Comparison of ENCODE assay signal across 8 cellular contexts in the genomic region with DNA sequence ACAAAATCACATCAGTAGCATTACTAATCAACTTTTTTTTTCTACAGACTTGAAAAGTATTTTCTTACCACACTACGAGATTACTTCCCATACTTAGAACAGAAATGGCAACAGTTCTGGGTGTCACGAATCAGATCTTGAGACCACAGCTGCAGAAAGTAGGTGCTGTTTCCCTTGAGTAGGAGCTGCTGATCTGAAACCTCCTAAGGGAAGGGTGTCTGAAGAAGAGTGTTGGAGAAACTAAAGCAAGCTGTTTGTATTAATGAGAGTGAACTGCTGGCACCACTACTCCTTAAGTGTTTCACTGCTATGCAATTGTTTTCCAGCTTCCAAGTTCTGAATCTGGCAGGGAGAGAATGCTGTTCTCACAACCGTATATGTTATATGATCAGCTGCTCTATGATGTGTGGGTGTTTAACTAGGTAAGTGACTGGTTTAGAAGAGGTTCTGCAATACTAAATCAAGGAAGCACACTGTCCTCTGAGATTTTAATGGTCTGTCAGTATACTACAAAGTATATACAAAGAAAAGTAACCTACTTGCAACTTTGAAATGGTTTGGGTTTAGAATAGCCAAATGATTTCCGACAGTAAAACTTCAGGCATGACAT. TPM values are rescaled to one million over a fixed set of nuclear protein-coding genes. Genes with fewer than 3 reads are reported as not detected.
DNase-seq lines count a peak whose midpoint lies in the region; ATAC-seq and TF ChIP-seq lines count a peak whose summit lies in the region.

No MANE protein-coding gene starts in this region.

- H3T11ph ChIP-seq in H9 (ENCODE audit: low read length) = no peak overlapping the region

- H4K20me1 ChIP-seq in H9 (ENCODE audit: control insufficient read depth, insufficient read depth, insufficient read length) = no peaks in the 10 kb centered on the region

- H2BK15ac ChIP-seq in H9 (ENCODE audit: low read depth, low read length) = no peak overlapping the region

- H3K23ac ChIP-seq in H9 (ENCODE audit: insufficient read length, low read depth, low read length) = no peak overlapping the region

- no peak overlapping the region for H4K91ac ChIP-seq in H9 (ENCODE audit: insufficient read length, low read depth, low read length)

- no peak overlapping the region for H3K4me3 ChIP-seq in heart right ventricle

- H3K18ac ChIP-seq in H9 (ENCODE audit: insufficient read length, low read depth, low read length) = no peak overlapping the region

- H2AK5ac ChIP-seq in H9 (ENCODE audit: insufficient read length, low read length) = no peak overlapping the region

- no peak overlapping the region for H2BK12ac ChIP-seq in H9 (ENCODE audit: insufficient read length, low read depth, low read length)

- H3K4me1 Mint-ChIP-seq in H9 (peaks cover 41 to 49% of the 10 kb centered on the region in 2 experiments), natural killer cell (peaks cover 48% of the 10 kb centered on the region in 2 donors), osteocyte (ENCODE audit: unreplicated experiment) (peaks cover 29% of the 10 kb centered on the region)
- H3K4me1 Mint-ChIP-seq in activated T-helper 17 cell treated with anti-CD3 and anti-CD28 coated beads, Interleukin-2, amount 50 U/mL, for 72 hours = peaks cover 41% of the 10 kb centered on the region

- H4K8ac ChIP-seq in H9 (replicated peaks; ENCODE audit: insufficient read length, low read depth, low read length) = no peak overlapping the region

- H3K36me3 Mint-ChIP-seq in H9 (ENCODE audit: insufficient read depth in 1 of 3, low read depth in 3 of 3) = peaks cover 0 to 3% (median 2%) of the 10 kb centered on the region in 3 experiments; a peak in 1 of 7 replicates
- peaks cover 5% of the 10 kb centered on the region for H3K36me3 Mint-ChIP-seq in activated T-helper 17 cell treated with anti-CD3 and anti-CD28 coated beads, Interleukin-2, amount 50 U/mL, for 72 hours (ENCODE audit: low read depth)
- H3K36me3 Mint-ChIP-seq in natural killer cell = no peaks in the 10 kb centered on the region
- H3K36me3 Mint-ChIP-seq in osteocyte (ENCODE audit: unreplicated experiment) = no peaks in the 10 kb centered on the region

- H2BK20ac ChIP-seq in H9 (ENCODE audit: low read depth, low read length, poor library complexity, severe bottlenecking) = no peak overlapping the region

- no peak overlapping the region for H3K4me3 Mint-ChIP-seq in H9
- H3K4me3 Mint-ChIP-seq in activated T-helper 17 cell treated with anti-CD3 and anti-CD28 coated beads, Interleukin-2, amount 50 U/mL, for 72 hours = peak overlapping the region; percentile 93
- H3K4me3 Mint-ChIP-seq in natural killer cell = peak overlapping the region; percentile 86
- no peak overlapping the region for H3K4me3 Mint-ChIP-seq in osteocyte (ENCODE audit: unreplicated experiment)

- H3K79me1 ChIP-seq in H9 (ENCODE audit: insufficient read depth, low read depth, low read length, poor library complexity, severe bottlenecking) = peaks cover 2% of the 10 kb centered on the region

- H3K36me3 ChIP-seq in heart right ventricle = no peaks in the 10 kb centered on the region

- H3K27me3 ChIP-seq in H9 (ENCODE audit: insufficient read depth, low read length) = no peaks in the 10 kb centered on the region
- H3K27me3 ChIP-seq in heart right ventricle = no peaks in the 10 kb centered on the region

- no peak overlapping the region for H2BK120ac ChIP-seq in H9 (ENCODE audit: low read depth, low read length, poor library complexity, severe bottlenecking)

- H3K56ac ChIP-seq in H9 (ENCODE audit: insufficient read length, low read depth, low read length) = no peak overlapping the region

- no peaks in the 10 kb centered on the region for H3K9me3 Mint-ChIP-seq in H9
- no peaks in the 10 kb centered on the region for H3K9me3 Mint-ChIP-seq in activated T-helper 17 cell treated with anti-CD3 and anti-CD28 coated beads, Interleukin-2, amount 50 U/mL, for 72 hours
- no peaks in the 10 kb centered on the region for H3K9me3 Mint-ChIP-seq in natural killer cell
- H3K9me3 Mint-ChIP-seq in osteocyte (ENCODE audit: unreplicated experiment) = no peaks in the 10 kb centered on the region

- H3K27ac Mint-ChIP-seq in H9 (peak overlapping the region in 2 of 3 experiments; percentile 20 to 38; a peak in 3 of 7 replicates), natural killer cell (peak overlapping the region; percentile 85 to 97), osteocyte (ENCODE audit: unreplicated experiment) (no peak overlapping the region)
- peak overlapping the region; percentile 57 for H3K27ac Mint-ChIP-seq in activated T-helper 17 cell treated with anti-CD3 and anti-CD28 coated beads, Interleukin-2, amount 50 U/mL, for 72 hours

- no peak for TF ChIP-seq CTCF in H9 (conservative IDR thresholded peaks at IDR 0.05)
- TF ChIP-seq CTCF in natural killer cell (IDR thresholded peaks at IDR 0.05) = no peak
- TF ChIP-seq CTCF in heart right ventricle (IDR thresholded peaks at IDR 0.05) = no peak
- TF ChIP-seq CTCF in osteocyte (IDR thresholded peaks at IDR 0.05) = no peak

- H3K27ac ChIP-seq in H9 (ENCODE audit: insufficient read length, low read depth, low read length) = no peak overlapping the region
- peak overlapping the region in 1 of 10 donors; percentile 29 for H3K27ac ChIP-seq in heart right ventricle

- no CpG with 5 or more reads among the region's 4 CpGs for WGBS in H9 (ENCODE audit: extremely low coverage, insufficient read length, low lambda C conversion rate)
- 54 to 64% methylated on average over 4 of the region's 4 CpGs for WGBS in heart right ventricle, 2 donors

- H3K14ac ChIP-seq in H9 (ENCODE audit: insufficient read depth, low read length) = no peak overlapping the region

- H3K23me2 ChIP-seq in H9 (ENCODE audit: insufficient read length, low read depth, low read length, poor library complexity, severe bottlenecking) = peaks cover 15% of the 10 kb centered on the region

- intact Hi-C loops in natural killer cell (cut with micrococcal nuclease) (no loop called here), heart right ventricle (cut with DNase I) (loop anchor here in 1 of 10 donors (5.0 kb wide), 1 partner anchor 41 kb away; no protein-coding TSS in a partner anchor)

- peaks cover 12% of the 10 kb centered on the region; the same call in 1 of the 2 replicates for H3K79me2 ChIP-seq in H9 (ENCODE audit: insufficient read depth, low read length)

- no peaks in the 10 kb centered on the region for H3K9me3 ChIP-seq in H9 (ENCODE audit: control insufficient read depth, low read depth, low read length)
- H3K9me3 ChIP-seq in heart right ventricle = no peaks in the 10 kb centered on the region

- H3K4ac ChIP-seq in H9 (ENCODE audit: low read depth, low read length) = no peak overlapping the region

- H3K4me2 ChIP-seq in H9 (ENCODE audit: insufficient read depth, insufficient read length, low read length) = no peak overlapping the region

- peak; percentile 12 for DNase-seq in GM03348 (ENCODE audit: low spot score)
- DNase-seq in H9 = peak; percentile 12
- DNase-seq in natural killer cell = no peak
- DNase-seq in heart right ventricle = no peak
- DNase-seq in occipital lobe (lab: John Stamatoyannopoulos, UW) = no peak
- DNase-seq in osteocyte (ENCODE audit: extremely low spot score, unreplicated experiment) = no peak
- no peak for DNase-seq in ecto neural progenitor cell (ENCODE audit: low spot score)

- H2AFZ ChIP-seq in H9 (ENCODE audit: low read length) = no peak overlapping the region

- peak overlapping the region; percentile 21 for H3K9ac ChIP-seq in H9 (ENCODE audit: extremely low read depth, insufficient read length, low read length)

- H3K27me3 Mint-ChIP-seq in H9 (ENCODE audit: low read depth) (no peaks in the 10 kb centered on the region), natural killer cell (ENCODE audit: low read depth in 2 of 2) (no peaks in the 10 kb centered on the region), osteocyte (ENCODE audit: unreplicated experiment) (no peaks in the 10 kb centered on the region)
- no peaks in the 10 kb centered on the region for H3K27me3 Mint-ChIP-seq in activated T-helper 17 cell treated with anti-CD3 and anti-CD28 coated beads, Interleukin-2, amount 50 U/mL, for 72 hours

- ATAC-seq in activated T-helper 17 cell treated with anti-CD3 and anti-CD28 coated beads, Interleukin-2, amount 50 U/mL, for 72 hours (replicated peaks) = peak; percentile 47
- ATAC-seq in natural killer cell = no peak
- no peak for ATAC-seq in heart right ventricle

- H4K5ac ChIP-seq in H9 (ENCODE audit: insufficient read length, low read depth, low read length) = no peak overlapping the region

- no peak overlapping the region for H2BK5ac ChIP-seq in H9 (ENCODE audit: insufficient read length, low read length)

- H3K4me1 ChIP-seq in H9 (ENCODE audit: insufficient read depth, low read length) (no peaks in the 10 kb centered on the region), heart right ventricle (peaks cover 0 to 49% (median 36%) of the 10 kb centered on the region in 9 donors)

RNA-seq across cellular contexts. Expression of a gene that starts 3.3 kb away (rescaled TPM):
- 33.6 and 34.1 TPM in 2 replicates for total RNA-seq in H9 (2021)
- total RNA-seq in activated T-helper 17 cell treated with anti-CD3 and anti-CD28 coated beads, Interleukin-2, amount 50 U/mL, for 72 hours = 10 to 100 TPM; 10.7 to 13.1 TPM
- 10 to 100 TPM; 53.8 to 79.1 (median 73.3) TPM for total RNA-seq in natural killer cell
- 10 to 100 TPM; 16.0 to 23.8 (median 19.6) TPM for total RNA-seq in heart right ventricle
- 10 to 100 TPM in 1 of 2 donors, 1 to 10 TPM in 1; 5.2 to 35.6 TPM for polyA plus RNA-seq in heart right ventricle
- 35.4 TPM for total RNA-seq in occipital lobe
- 37.4 and 38.7 TPM in 2 replicates for total RNA-seq in osteocyte

RNA-seq across cellular contexts. Expression of a gene that starts 55.9 kb away (rescaled TPM):
- total RNA-seq in H9 (2021) = 325 and 351 TPM in 2 replicates
- total RNA-seq in activated T-helper 17 cell treated with anti-CD3 and anti-CD28 coated beads, Interleukin-2, amount 50 U/mL, for 72 hours = 100 to 1,000 TPM; 122 to 332 TPM
- 10 to 100 TPM; 49.6 to 66.2 (median 60.3) TPM for total RNA-seq in natural killer cell
- total RNA-seq in heart right ventricle = 100 to 1,000 TPM; 187 to 249 (median 215) TPM
- polyA plus RNA-seq in heart right ventricle = 100 to 1,000 TPM; 107 to 317 TPM
- total RNA-seq in occipital lobe = 42.0 TPM
- total RNA-seq in osteocyte = 128 and 131 TPM in 2 replicates

Comparison
In these comparisons a context has a peak if more than half of its experiments do, and no peak if none do; other contexts are left out.
1. DNase-seq: peak in GM03348 (single experiment) and H9 (single experiment); none in natural killer cell (single experiment), heart right ventricle (0 of 2), occipital lobe (single experiment), osteocyte (single experiment) and ecto neural progenitor cell (single experiment).
2. H3K4me3 Mint-ChIP-seq: peak in activated T-helper 17 cell treated with anti-CD3 and anti-CD28 coated beads, Interleukin-2, amount 50 U/mL, for 72 hours (single experiment) and natural killer cell (single experiment); none in H9 (0 of 2) and osteocyte (single experiment).